ENCODE assay signal across 10 cellular contexts in genomic region chr11:114182471-114182968, GRCh38.
DNase-seq lines count a peak whose midpoint lies in the region; ATAC-seq and TF ChIP-seq lines count a peak whose summit lies in the region.
"Had no signal": no experiment of that assay in that cellular context is flagged by ENCODE, and none has a peak within 500 bp of the region (broad histone marks: within the 10 kb centered on the region; RNA-seq: fewer than 3 reads in every experiment).

No MANE protein-coding gene starts in this region.

- H3K27me3 ChIP-seq in BLaER1 (no peaks in the 10 kb centered on the region), dorsolateral prefrontal cortex (no peaks in the 10 kb centered on the region), prostate gland (replicated peaks; ENCODE audit: insufficient read depth) (no peaks in the 10 kb centered on the region)

- DNase-seq in NCI-H69 (lab: John Stamatoyannopoulos, UW) (peak; percentile 61), dorsolateral prefrontal cortex (no peak), prostate gland (ENCODE audit: low spot score) (no peak), SIG-M5 treated with dmso at 0.1 percent for 504 hours (lab: John Stamatoyannopoulos, UW; ENCODE audit: unreplicated experiment) (no peak), KBM-7 (no peak), dedifferentiated amniotic fluid mesenchymal stem cell (ENCODE audit: extremely low spot score) (no peak)
- DNase-seq: brain microvascular endothelial cell, NCI-H2029 had no signal

- intact Hi-C loops in dorsolateral prefrontal cortex (cut with DNase I) (loop anchor here (5.0 kb wide), 3 partner anchors 75 to 125 kb away; partner anchors contain the start of gene ZBTB16 (in 1 of the 2)), prostate gland (cut with DNase I) (loop anchor here (5.0 kb wide), 1 partner anchor 120 kb away; no protein-coding TSS in a partner anchor)

- ATAC-seq in HG03108 (IDR thresholded peaks at IDR 0.05; ENCODE audit: unreplicated experiment): no peak

- peak overlapping the region; percentile 45; the same call in 1 of the 2 replicates for H3K4me2 ChIP-seq in BLaER1

- in situ Hi-C loops in KBM-7 (cut with MboI; ENCODE audit: low pct_unique_long_range_greater_than_20kb, low sequenced_read_pairs): no loop called here

- H3K9ac ChIP-seq in BLaER1: no peak overlapping the region

- H4K20me1 ChIP-seq in BLaER1: no peaks in the 10 kb centered on the region

- H3K4me3 ChIP-seq in BLaER1 (no peak overlapping the region), dorsolateral prefrontal cortex (peak overlapping the region in 3 of 59 donors; percentile 1 to 15 (median 1)), prostate gland (no peak overlapping the region)

- H3K36me3 ChIP-seq in BLaER1: no peaks in the 10 kb centered on the region
- peaks cover 0 to 6% of the 10 kb centered on the region in 2 donors for H3K36me3 ChIP-seq in prostate gland
- H3K36me3 ChIP-seq: brain microvascular endothelial cell had no signal

- H3K9me3 ChIP-seq in BLaER1 (no peaks in the 10 kb centered on the region), prostate gland (no peaks in the 10 kb centered on the region)

- H3K27ac ChIP-seq in BLaER1: no peak overlapping the region
- peak overlapping the region in 57 of 59 donors; percentile 12 to 100 (median 96) for H3K27ac ChIP-seq in dorsolateral prefrontal cortex
- H3K27ac ChIP-seq in prostate gland: peak overlapping the region; percentile 99
- H3K27ac ChIP-seq: brain microvascular endothelial cell had no signal

- TF ChIP-seq CTCF in dorsolateral prefrontal cortex (IDR thresholded peaks at IDR 0.05 in 54 of 56, conservative IDR thresholded peaks at IDR 0.05 in 2 of 56; ENCODE audit: low read depth in 1 of 56, partially characterized antibody in 56 of 56) (no peak), prostate gland (IDR thresholded peaks at IDR 0.05) (no peak)

- no peak for TF ChIP-seq POLR2A in prostate gland (IDR thresholded peaks at IDR 0.05)

- H3K4me1 ChIP-seq in BLaER1: peaks cover 48% of the 10 kb centered on the region
- peaks cover 46% of the 10 kb centered on the region for H3K4me1 ChIP-seq in prostate gland (replicated peaks)

- 71% methylated on average over 10 of the region's 10 CpGs for WGBS in prostate gland
